ENCODE assay signal across 31 cellular contexts in genomic region chr2:157848242-157848641, GRCh38.
"Had no signal": no experiment of that assay in that cellular context is flagged by ENCODE, and none has a peak within 500 bp of the region (broad histone marks: within the 10 kb centered on the region; RNA-seq: fewer than 3 reads in every experiment).

No MANE protein-coding gene starts in this region.

- H3K27me3 ChIP-seq: adrenal gland, body of pancreas, esophagus squamous epithelium, gastroesophageal sphincter, heart right ventricle had no signal

- H3K36me3 ChIP-seq: adrenal gland, esophagus squamous epithelium had no signal

- H3K27ac Mint-ChIP-seq: activated B cell treated with CpG ODN at 0.5 μM for 24 hours; activated CD4-positive, alpha-beta T cell treated with anti-CD3 and anti-CD28 coated beads, Interleukin-2, amount 10 ng/mL, durations not matched to agents 24 days and 14 days; activated CD8-positive, alpha-beta memory T cell treated with anti-CD3 and anti-CD28 coated beads, Interleukin-2, amount 10 ng/mL, durations not matched to agents 7 days and 5 days; activated CD8-positive, alpha-beta T cell treated with anti-CD3 and anti-CD28 coated beads, Interleukin-2, amount 10 ng/mL, durations not matched to agents 7 days and 5 days; activated naive CD4-positive, alpha-beta T cell treated with anti-CD3 and anti-CD28 coated beads for 36 hours; activated naive CD4-positive, alpha-beta T cell treated with anti-CD3 and anti-CD28 coated beads, Interleukin-2, amount 50 U/mL, for 24 hours; activated naive CD8-positive, alpha-beta T cell treated with anti-CD3 and anti-CD28 coated beads for 36 hours; activated naive CD8-positive, alpha-beta T cell treated with anti-CD3 and anti-CD28 coated beads, Interleukin-2, amount 50 U/mL, for 24 hours; activated T-helper 1 cell treated with anti-CD3 and anti-CD28 coated beads, Interleukin-12 subunit alpha, Interleukin-12 subunit beta, Interleukin-2, Interleukin-4 antibody, amounts not matched to agents 30 ng/mL and 10 ng/mL and 1 ng/mL, durations not matched to agents 14 hours and 24 hours and 36 hours; activated T-helper 2 cell treated with anti-CD3 and anti-CD28 coated beads, Interferon-gamma antibody, Interleukin-2, Interleukin-4, amounts not matched to agents 10 μg/mL and 5 μg/mL and 100 μg/mL, durations not matched to agents 14 hours and 24 hours and 36 hours; effector memory CD8-positive, alpha-beta T cell had no signal

- H3K27me3 Mint-ChIP-seq: activated B cell treated with CpG ODN at 0.5 μM for 24 hours; activated CD4-positive, alpha-beta memory T cell treated with anti-CD3 and anti-CD28 coated beads for 36 hours; activated CD4-positive, alpha-beta T cell treated with anti-CD3 and anti-CD28 coated beads, Interleukin-2, amount 10 ng/mL, durations not matched to agents 24 days and 14 days; activated CD8-positive, alpha-beta memory T cell treated with anti-CD3 and anti-CD28 coated beads, Interleukin-2, amount 10 ng/mL, durations not matched to agents 7 days and 5 days; activated naive CD4-positive, alpha-beta T cell treated with anti-CD3 and anti-CD28 coated beads, Interleukin-2, amount 50 U/mL, for 24 hours; activated naive CD8-positive, alpha-beta T cell treated with anti-CD3 and anti-CD28 coated beads for 36 hours; activated naive CD8-positive, alpha-beta T cell treated with anti-CD3 and anti-CD28 coated beads, Interleukin-2, amount 50 U/mL, for 24 hours; effector memory CD8-positive, alpha-beta T cell had no signal

- H3K4me3 ChIP-seq: adrenal gland, body of pancreas, esophagus squamous epithelium, gastroesophageal sphincter, heart right ventricle had no signal

- H3K4me3 Mint-ChIP-seq: activated B cell treated with CpG ODN at 0.5 μM for 24 hours; activated CD4-positive, alpha-beta memory T cell treated with anti-CD3 and anti-CD28 coated beads for 36 hours; activated CD4-positive, alpha-beta T cell treated with anti-CD3 and anti-CD28 coated beads, Interleukin-2, amount 10 ng/mL, durations not matched to agents 24 days and 14 days; activated CD8-positive, alpha-beta memory T cell treated with anti-CD3 and anti-CD28 coated beads, Interleukin-2, amount 10 ng/mL, durations not matched to agents 7 days and 5 days; activated CD8-positive, alpha-beta T cell treated with anti-CD3 and anti-CD28 coated beads, Interleukin-2, amount 10 ng/mL, durations not matched to agents 7 days and 5 days; activated naive CD4-positive, alpha-beta T cell treated with anti-CD3 and anti-CD28 coated beads for 36 hours; activated naive CD4-positive, alpha-beta T cell treated with anti-CD3 and anti-CD28 coated beads, Interleukin-2, amount 50 U/mL, for 24 hours; activated naive CD8-positive, alpha-beta T cell treated with anti-CD3 and anti-CD28 coated beads for 36 hours; activated naive CD8-positive, alpha-beta T cell treated with anti-CD3 and anti-CD28 coated beads, Interleukin-2, amount 50 U/mL, for 24 hours; activated T-helper 1 cell treated with anti-CD3 and anti-CD28 coated beads, Interleukin-12 subunit alpha, Interleukin-12 subunit beta, Interleukin-2, Interleukin-4 antibody, amounts not matched to agents 30 ng/mL and 10 ng/mL and 1 ng/mL, durations not matched to agents 14 hours and 24 hours and 36 hours; effector memory CD8-positive, alpha-beta T cell had no signal

- H3K27ac ChIP-seq: adrenal gland, body of pancreas, epithelial cell of prostate, esophagus squamous epithelium, gastroesophageal sphincter, heart right ventricle, VCaP had no signal

- H3K4me1 Mint-ChIP-seq: activated B cell treated with CpG ODN at 0.5 μM for 24 hours had no signal

- H3K9me3 ChIP-seq: adrenal gland, body of pancreas, esophagus squamous epithelium, gastroesophageal sphincter had no signal

- ATAC-seq: activated CD4-positive, CD25-positive, alpha-beta regulatory T cell treated with anti-CD3 and anti-CD28 coated beads, Interleukin-2, amount 50 U/mL, for 24 hours; activated CD8-positive, alpha-beta memory T cell treated with anti-CD3 and anti-CD28 coated beads, Interleukin-2, amount 10 ng/mL, durations not matched to agents 7 days and 5 days; activated CD8-positive, alpha-beta T cell treated with anti-CD3 and anti-CD28 coated beads, Interleukin-2, amount 10 ng/mL, durations not matched to agents 7 days and 5 days; activated naive CD8-positive, alpha-beta T cell treated with anti-CD3 and anti-CD28 coated beads, Interleukin-2, amount 50 U/mL, for 24 hours; body of pancreas; effector memory CD8-positive, alpha-beta T cell; gastroesophageal sphincter; heart right ventricle had no signal

- H3K9me3 Mint-ChIP-seq: activated B cell treated with CpG ODN at 0.5 μM for 24 hours; activated CD4-positive, alpha-beta memory T cell treated with anti-CD3 and anti-CD28 coated beads for 36 hours; activated naive CD4-positive, alpha-beta T cell treated with anti-CD3 and anti-CD28 coated beads, Interleukin-2, amount 50 U/mL, for 24 hours; activated naive CD8-positive, alpha-beta T cell treated with anti-CD3 and anti-CD28 coated beads for 36 hours; activated naive CD8-positive, alpha-beta T cell treated with anti-CD3 and anti-CD28 coated beads, Interleukin-2, amount 50 U/mL, for 24 hours; activated T-helper 2 cell treated with anti-CD3 and anti-CD28 coated beads, Interferon-gamma antibody, Interleukin-2, Interleukin-4, amounts not matched to agents 10 μg/mL and 5 μg/mL and 100 μg/mL, durations not matched to agents 14 hours and 24 hours and 36 hours; effector memory CD8-positive, alpha-beta T cell had no signal

- DNase-seq: activated B cell treated with CpG ODN at 0.5 μM for 24 hours; activated CD4-positive, alpha-beta memory T cell treated with anti-CD3 and anti-CD28 coated beads for 36 hours; activated CD4-positive, alpha-beta T cell treated with anti-CD3 and anti-CD28 coated beads, Interleukin-2, amount 10 ng/mL, durations not matched to agents 24 days and 14 days; activated CD8-positive, alpha-beta memory T cell treated with anti-CD3 and anti-CD28 coated beads, Interleukin-2, amount 10 ng/mL, durations not matched to agents 7 days and 5 days; activated CD8-positive, alpha-beta memory T cell treated with anti-CD3 and anti-CD28 coated beads, Interleukin-2, amount 50 U/mL, for 4 hours; activated CD8-positive, alpha-beta T cell treated with anti-CD3 and anti-CD28 coated beads, Interleukin-2, amount 10 ng/mL, durations not matched to agents 7 days and 5 days; activated effector memory CD4-positive, alpha-beta T cell treated with anti-CD3 and anti-CD28 coated beads, Interleukin-2, amount 50 U/mL, for 16 hours; activated naive CD4-positive, alpha-beta T cell treated with anti-CD3 and anti-CD28 coated beads for 36 hours; activated naive CD8-positive, alpha-beta T cell treated with anti-CD3 and anti-CD28 coated beads for 36 hours; activated naive CD8-positive, alpha-beta T cell treated with anti-CD3 and anti-CD28 coated beads, Interleukin-2, amount 50 U/mL, for 24 hours; activated T-cell treated with anti-CD3 and anti-CD28 coated beads, Interleukin-2, amount 50 U/mL, for 1 hour; activated T-cell treated with anti-CD3 and anti-CD28 coated beads, Interleukin-2, amount 50 U/mL, for 48 hours; adrenal gland; amygdala; aorta; body of pancreas; cortex of kidney; dermis blood vessel endothelial cell; effector CD4-positive, alpha-beta T cell; effector memory CD8-positive, alpha-beta T cell; esophagus squamous epithelium; foreskin melanocyte; heart right ventricle; T-helper 2 cell had no signal
